In the genomic region with DNA sequence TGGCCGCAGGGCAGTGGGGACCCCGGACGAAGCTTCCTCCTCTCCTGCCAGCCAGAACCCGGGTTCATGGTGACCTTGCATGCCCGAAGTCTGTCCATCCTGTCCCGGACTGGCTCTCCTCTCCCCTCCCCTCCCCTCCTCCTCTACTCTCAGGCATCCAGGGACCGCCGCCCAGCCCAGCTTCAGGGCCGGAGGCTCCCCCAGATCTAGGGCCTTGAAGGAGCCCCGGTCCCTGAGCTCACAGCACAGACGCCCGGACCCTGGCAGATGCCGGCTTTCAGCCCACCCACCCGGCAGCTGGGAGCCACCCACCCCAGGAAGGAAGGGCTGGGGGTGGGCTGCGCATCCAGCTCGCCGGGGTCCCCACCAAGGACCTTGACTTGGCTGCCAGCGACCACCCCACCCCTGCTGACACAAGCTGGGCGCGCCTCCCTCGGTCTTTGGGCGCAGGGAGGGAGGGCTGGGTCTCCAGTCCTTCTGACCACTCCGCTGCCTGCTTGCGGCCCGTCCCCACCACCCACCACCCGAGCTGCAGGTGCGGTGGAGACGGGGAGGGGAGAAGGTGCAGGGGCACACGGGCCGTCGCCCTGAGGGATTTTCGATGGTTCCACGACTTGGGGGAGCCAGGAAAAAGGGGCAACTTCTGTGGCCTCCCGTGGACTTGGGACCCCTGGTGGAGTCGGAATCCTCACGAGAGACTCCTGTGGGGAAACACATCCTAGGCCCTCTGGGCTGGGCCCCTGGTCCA, we compare ENCODE assay signal across 14 cellular contexts. TPM values are rescaled to one million over a fixed set of nuclear protein-coding genes. Genes with fewer than 3 reads are reported as not detected.
DNase-seq lines count a peak whose midpoint lies in the region; ATAC-seq and TF ChIP-seq lines count a peak whose summit lies in the region.
"Had no signal": no experiment of that assay in that cellular context is flagged by ENCODE, and none has a peak within 500 bp of the region (broad histone marks: within the 10 kb centered on the region; RNA-seq: fewer than 3 reads in every experiment).

No MANE protein-coding gene starts in this region.

- H3K9me3 Mint-ChIP-seq in nephron: no peaks in the 10 kb centered on the region
- H3K9me3 Mint-ChIP-seq in activated CD4-positive, alpha-beta T cell treated with anti-CD3 and anti-CD28 coated beads, Interleukin-2, amount 10 ng/mL, durations not matched to agents 24 days and 14 days: no peaks in the 10 kb centered on the region
- H3K9me3 Mint-ChIP-seq: activated naive CD8-positive, alpha-beta T cell treated with anti-CD3 and anti-CD28 coated beads, Interleukin-2, amount 10 ng/mL, durations not matched to agents 7 days and 5 days had no signal

- intact Hi-C loops in activated CD4-positive, alpha-beta T cell treated with anti-CD3 and anti-CD28 coated beads, Interleukin-2, amount 10 ng/mL, durations not matched to agents 24 days and 14 days (cut with micrococcal nuclease): no loop called here

- H3K36me3 Mint-ChIP-seq in nephron (ENCODE audit: low read depth): no peaks in the 10 kb centered on the region
- H3K36me3 Mint-ChIP-seq in activated CD4-positive, alpha-beta T cell treated with anti-CD3 and anti-CD28 coated beads, Interleukin-2, amount 10 ng/mL, durations not matched to agents 24 days and 14 days (ENCODE audit: low read depth): no peaks in the 10 kb centered on the region
- H3K36me3 Mint-ChIP-seq: activated naive CD8-positive, alpha-beta T cell treated with anti-CD3 and anti-CD28 coated beads, Interleukin-2, amount 10 ng/mL, durations not matched to agents 7 days and 5 days had no signal

- H3K27ac Mint-ChIP-seq in nephron: peak overlapping the region in 2 of 3 experiments; percentile 93
- H3K27ac Mint-ChIP-seq in activated CD4-positive, alpha-beta T cell treated with anti-CD3 and anti-CD28 coated beads, Interleukin-2, amount 10 ng/mL, durations not matched to agents 24 days and 14 days: no peak overlapping the region
- H3K27ac Mint-ChIP-seq: activated naive CD8-positive, alpha-beta T cell treated with anti-CD3 and anti-CD28 coated beads, Interleukin-2, amount 10 ng/mL, durations not matched to agents 7 days and 5 days had no signal

- no peak for TF ChIP-seq POLR2A in gastroesophageal sphincter (IDR thresholded peaks at IDR 0.05)

- peak overlapping the region in 1 of 2 donors; percentile 29 for H3K4me3 ChIP-seq in gastroesophageal sphincter
- peak overlapping the region; percentile 7 for H3K4me3 ChIP-seq in urinary bladder (ENCODE audit: low read depth, low read length)
- H3K4me3 ChIP-seq in effector memory CD4-positive, alpha-beta T cell (ENCODE audit: insufficient read depth, low read depth, low read length, poor library complexity, severe bottlenecking): no peak overlapping the region

- H3K4me3 Mint-ChIP-seq in nephron: no peak overlapping the region
- no peak overlapping the region for H3K4me3 Mint-ChIP-seq in activated CD4-positive, alpha-beta T cell treated with anti-CD3 and anti-CD28 coated beads, Interleukin-2, amount 10 ng/mL, durations not matched to agents 24 days and 14 days
- H3K4me3 Mint-ChIP-seq: activated naive CD8-positive, alpha-beta T cell treated with anti-CD3 and anti-CD28 coated beads, Interleukin-2, amount 10 ng/mL, durations not matched to agents 7 days and 5 days had no signal

- 47 to 60% methylated on average over 1 to 3 of the region's 36 CpGs for WGBS in gastroesophageal sphincter (ENCODE audit: low coverage in 1 of 2), 2 donors
- 34% methylated on average over 36 of the region's 36 CpGs for WGBS in urinary bladder

- H3K27me3 Mint-ChIP-seq in nephron (ENCODE audit: low read depth): no peaks in the 10 kb centered on the region
- H3K27me3 Mint-ChIP-seq in activated CD4-positive, alpha-beta T cell treated with anti-CD3 and anti-CD28 coated beads, Interleukin-2, amount 10 ng/mL, durations not matched to agents 24 days and 14 days: peaks cover 3% of the 10 kb centered on the region

- peak in 2 of 3 experiments; percentile 20 to 23 for DNase-seq in NCI-H1417 (lab: John Stamatoyannopoulos, UW)
- DNase-seq in NCI-H1417 treated with DMSO at 0.1 percent for 48 hours (lab: John Stamatoyannopoulos, UW): no peak
- DNase-seq in activated CD4-positive, alpha-beta T cell treated with anti-CD3 and anti-CD28 coated beads, Interleukin-2, amount 10 ng/mL, durations not matched to agents 24 days and 14 days: no peak
- no peak for DNase-seq in effector memory CD4-positive, alpha-beta T cell
- DNase-seq: activated CD8-positive, alpha-beta memory T cell treated with anti-CD3 and anti-CD28 coated beads for 24 hours; activated naive CD8-positive, alpha-beta T cell treated with anti-CD3 and anti-CD28 coated beads, Interleukin-2, amount 10 ng/mL, durations not matched to agents 7 days and 5 days; DMS 273 treated with DMSO at 0.1 percent for 48 hours; NCI-H1694 treated with DMSO at 0.1 percent for 48 hours had no signal

- no peaks in the 10 kb centered on the region for H3K9me3 ChIP-seq in gastroesophageal sphincter
- H3K9me3 ChIP-seq in effector memory CD4-positive, alpha-beta T cell (ENCODE audit: control insufficient read depth, low read length): no peaks in the 10 kb centered on the region

- H3K27me3 ChIP-seq in gastroesophageal sphincter: peaks cover 61% of the 10 kb centered on the region
- peaks cover 6% of the 10 kb centered on the region for H3K27me3 ChIP-seq in effector memory CD4-positive, alpha-beta T cell (replicated peaks; ENCODE audit: control insufficient read depth, insufficient read depth, low read length, poor library complexity, severe bottlenecking)

- no peak for TF ChIP-seq EP300 in gastroesophageal sphincter (IDR thresholded peaks at IDR 0.05)

- TF ChIP-seq CTCF in gastroesophageal sphincter (IDR thresholded peaks at IDR 0.05) (no peak), nephron (IDR thresholded peaks at IDR 0.05; ENCODE audit: unreplicated experiment in 3 of 3) (no peak)

- no peaks in the 10 kb centered on the region for H3K36me3 ChIP-seq in gastroesophageal sphincter
- no peaks in the 10 kb centered on the region for H3K36me3 ChIP-seq in urinary bladder (ENCODE audit: insufficient read depth)
- H3K36me3 ChIP-seq in effector memory CD4-positive, alpha-beta T cell (ENCODE audit: control insufficient read depth, insufficient read depth, low read length): no peaks in the 10 kb centered on the region

- H3K4me1 ChIP-seq in gastroesophageal sphincter (peaks cover 0 to 59% (median 32%) of the 10 kb centered on the region in 3 donors), urinary bladder (ENCODE audit: insufficient read depth) (peaks cover 3% of the 10 kb centered on the region)
- H3K4me1 ChIP-seq in effector memory CD4-positive, alpha-beta T cell (ENCODE audit: control insufficient read depth, insufficient read depth, low read length, poor library complexity, severe bottlenecking): peaks cover 26% of the 10 kb centered on the region

- peaks cover 35% of the 10 kb centered on the region for H3K4me1 Mint-ChIP-seq in nephron
- peaks cover 21% of the 10 kb centered on the region for H3K4me1 Mint-ChIP-seq in activated CD4-positive, alpha-beta T cell treated with anti-CD3 and anti-CD28 coated beads, Interleukin-2, amount 10 ng/mL, durations not matched to agents 24 days and 14 days

- peak overlapping the region in 3 of 4 donors; percentile 74 to 78 (median 74) for H3K27ac ChIP-seq in gastroesophageal sphincter
- no peak overlapping the region for H3K27ac ChIP-seq in urinary bladder (ENCODE audit: low read depth)
- H3K27ac ChIP-seq in effector memory CD4-positive, alpha-beta T cell (ENCODE audit: insufficient read depth, low read length, poor library complexity, severe bottlenecking): no peak overlapping the region
- H3K27ac ChIP-seq: 22Rv1 had no signal

- ATAC-seq in gastroesophageal sphincter (no peak), HG03521 (IDR thresholded peaks at IDR 0.05; ENCODE audit: unreplicated experiment) (no peak)

RNA-seq across cellular contexts. Expression of a gene that starts 5.8 kb away (rescaled TPM):
- not detected for total RNA-seq in gastroesophageal sphincter
- not detected for total RNA-seq in urinary bladder
- 0.68 TPM for polyA plus RNA-seq in urinary bladder
- 0.19 TPM in 1 of 2 replicates, not detected in the other for total RNA-seq in activated CD4-positive, alpha-beta T cell treated with anti-CD3 and anti-CD28 coated beads, Interleukin-2, amount 10 ng/mL, durations not matched to agents 24 days and 14 days
- total RNA-seq: activated naive CD8-positive, alpha-beta T cell treated with anti-CD3 and anti-CD28 coated beads, Interleukin-2, amount 10 ng/mL, durations not matched to agents 7 days and 5 days; T-helper 1 cell treated with Interleukin-12 subunit alpha and Interleukin-12 subunit beta and Interleukin-4 antibody, amounts not matched to agents 30 ng/mL and 1 ng/mL, for 36 hours had no signal

RNA-seq across cellular contexts. Expression of a gene that starts 9.5 kb away (rescaled TPM):
- total RNA-seq in gastroesophageal sphincter (100 to 1,000 TPM; 136 to 157 (median 145) TPM), urinary bladder (53.7 TPM)
- 132 TPM for polyA plus RNA-seq in urinary bladder
- total RNA-seq in activated CD4-positive, alpha-beta T cell treated with anti-CD3 and anti-CD28 coated beads, Interleukin-2, amount 10 ng/mL, durations not matched to agents 24 days and 14 days: 75.9 and 78.8 TPM in 2 replicates

RNA-seq across cellular contexts. Expression of a gene that starts 24.5 kb away (rescaled TPM):
- total RNA-seq in gastroesophageal sphincter (10 to 100 TPM in 2 of 4 donors, 1 to 10 TPM in 2; 8.1 to 13.8 (median 10.2) TPM), urinary bladder (10.6 TPM)
- 6.7 TPM for polyA plus RNA-seq in urinary bladder
- 0.84 and 1.0 TPM in 2 replicates for total RNA-seq in activated CD4-positive, alpha-beta T cell treated with anti-CD3 and anti-CD28 coated beads, Interleukin-2, amount 10 ng/mL, durations not matched to agents 24 days and 14 days

RNA-seq across cellular contexts. Expression of a gene that starts 39.4 kb away (rescaled TPM):
- 10 to 100 TPM; 44.7 to 70.6 (median 47.6) TPM for total RNA-seq in gastroesophageal sphincter
- total RNA-seq in urinary bladder: 18.7 TPM
- polyA plus RNA-seq in urinary bladder: 31.8 TPM
- 42.3 and 43.1 TPM in 2 replicates for total RNA-seq in activated CD4-positive, alpha-beta T cell treated with anti-CD3 and anti-CD28 coated beads, Interleukin-2, amount 10 ng/mL, durations not matched to agents 24 days and 14 days

Comparison
In these comparisons a context has a peak if more than half of its experiments do, and no peak if none do; other contexts are left out.
1. DNase-seq: peak in NCI-H1417 (2 of 3); none in NCI-H1417 treated with DMSO at 0.1 percent for 48 hours (single experiment), activated CD4-positive, alpha-beta T cell treated with anti-CD3 and anti-CD28 coated beads, Interleukin-2, amount 10 ng/mL, durations not matched to agents 24 days and 14 days (single experiment) and effector memory CD4-positive, alpha-beta T cell (0 of 3).
2. H3K27ac ChIP-seq: peak in gastroesophageal sphincter (3 of 4); none in urinary bladder (single experiment) and effector memory CD4-positive, alpha-beta T cell (single experiment).